In the genomic region with DNA sequence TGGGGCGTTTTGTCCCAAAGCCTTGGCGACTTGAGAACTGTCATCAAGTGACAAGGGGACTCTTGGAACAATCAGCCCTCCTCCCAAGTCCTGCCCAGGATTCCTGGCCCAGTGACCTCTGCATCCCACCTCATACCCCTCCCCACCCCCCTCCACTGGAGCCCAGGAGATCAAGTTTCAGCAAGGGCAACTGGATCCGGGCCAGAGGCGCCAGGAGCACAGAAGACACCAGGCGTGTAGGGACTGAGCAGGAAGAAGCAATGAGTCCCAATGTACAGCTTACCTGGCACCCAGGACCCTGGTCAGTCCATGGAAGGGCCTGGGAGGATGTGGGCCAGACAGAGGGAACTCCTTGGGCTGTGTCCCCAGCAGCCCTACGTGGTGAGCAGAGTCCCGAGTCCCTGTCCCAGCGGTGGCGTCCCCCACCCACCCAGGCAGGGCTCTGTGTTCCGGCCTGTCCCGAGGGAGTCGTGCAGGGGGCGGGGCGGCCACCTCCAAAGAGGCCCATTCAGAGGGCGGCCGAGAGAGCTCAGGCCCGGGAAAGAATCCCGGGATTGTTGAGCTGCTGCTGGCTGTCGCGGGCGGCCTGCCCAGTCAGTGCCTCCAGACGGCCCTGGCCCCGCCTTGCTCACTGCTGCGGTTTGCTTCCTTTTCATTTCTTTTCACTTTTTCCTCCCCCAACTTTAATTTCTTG, we compare ENCODE assay signal across 8 cellular contexts.
DNase-seq lines count a peak whose midpoint lies in the region; ATAC-seq and TF ChIP-seq lines count a peak whose summit lies in the region.

No MANE protein-coding gene starts in this region.

- H3K27ac ChIP-seq in ascending aorta, result peak overlapping the region; percentile 86 to 87
- H3K27ac ChIP-seq in rectal smooth muscle tissue (ENCODE audit: low read depth, low read length), result peak overlapping the region; percentile 64

- intact Hi-C loops in ascending aorta (cut with DNase I), result loop anchor here (1.0 kb wide), 1 partner anchor 13 kb away; no protein-coding TSS in a partner anchor

- H3K4me3 ChIP-seq in HAP-1 (peak overlapping the region; percentile 31), ascending aorta (peak overlapping the region; percentile 37 to 50), rectal smooth muscle tissue (ENCODE audit: low read length) (peak overlapping the region; percentile 54)

- H3K36me3 ChIP-seq in HAP-1 (replicated peaks), result no peaks in the 10 kb centered on the region
- peaks cover 0 to 3% of the 10 kb centered on the region in 2 donors for H3K36me3 ChIP-seq in ascending aorta
- no peaks in the 10 kb centered on the region for H3K36me3 ChIP-seq in rectal smooth muscle tissue (ENCODE audit: control insufficient read depth, insufficient read depth, low read length)

- H3K9ac ChIP-seq in rectal smooth muscle tissue (ENCODE audit: low read length), result no peak overlapping the region

- no peak for TF ChIP-seq CTCF in ascending aorta (IDR thresholded peaks at IDR 0.05)

- H3K27me3 ChIP-seq in HAP-1 (ENCODE audit: low read depth) (no peaks in the 10 kb centered on the region), ascending aorta (no peaks in the 10 kb centered on the region), rectal smooth muscle tissue (ENCODE audit: control insufficient read depth, insufficient read depth, low read length) (no peaks in the 10 kb centered on the region)

- H3K4me1 ChIP-seq in HAP-1 (peaks cover 42% of the 10 kb centered on the region), ascending aorta (peaks cover 12 to 27% of the 10 kb centered on the region in 2 donors), rectal smooth muscle tissue (ENCODE audit: control insufficient read depth, insufficient read depth, low read length) (peaks cover 16% of the 10 kb centered on the region)

- H3K9me3 ChIP-seq in HAP-1, result no peaks in the 10 kb centered on the region
- H3K9me3 ChIP-seq in ascending aorta, result no peaks in the 10 kb centered on the region

- ATAC-seq in HG02623 (IDR thresholded peaks at IDR 0.05; ENCODE audit: unreplicated experiment) (no peak), HG02678 (IDR thresholded peaks at IDR 0.05; ENCODE audit: unreplicated experiment) (no peak)

- in situ Hi-C loops in HAP-1 (cut with MboI; ENCODE audit: low sequenced_read_pairs), result no loop called here

- DNase-seq in HAP-1 (ENCODE audit: low spot score in 2 of 2), result peak; percentile 90 to 96
- DNase-seq in ascending aorta (ENCODE audit: low spot score in 2 of 2), result peak; percentile 65 to 91
- DNase-seq in hypothalamus (lab: John Stamatoyannopoulos, UW), result peak in 49 of 51 donors; percentile 28 to 96 (median 88)
- no peak for DNase-seq in NCI-H1417 (lab: John Stamatoyannopoulos, UW)
- no peak for DNase-seq in COLO668 (lab: John Stamatoyannopoulos, UW; ENCODE audit: unreplicated experiment)

Comparison
In these comparisons a context has a peak if more than half of its experiments do, and no peak if none do; other contexts are left out.
1. DNase-seq: peak in HAP-1 (2 of 2), ascending aorta (2 of 2) and hypothalamus (49 of 51); none in NCI-H1417 (0 of 3) and COLO668 (single experiment).
2. Peak in every context shown above with its lines, with median percentiles within 50 percentile points of each other: H3K4me3 ChIP-seq.